8 cellular contexts compared by ENCODE assay signal in genomic region chr6:170291271-170292110, GRCh38. TPM values are rescaled to one million over a fixed set of nuclear protein-coding genes. Genes with fewer than 3 reads are reported as not detected.
DNase-seq lines count a peak whose midpoint lies in the region; ATAC-seq and TF ChIP-seq lines count a peak whose summit lies in the region.

No MANE protein-coding gene starts in this region.

- TF ChIP-seq CTCF in CD14-positive monocyte (IDR thresholded peaks at IDR 0.05) (no peak), gastroesophageal sphincter (IDR thresholded peaks at IDR 0.05) (peak in 1 of 4 experiments; percentile 6), nephron progenitor cell (IDR thresholded peaks at IDR 0.05) (no peak)

- DNase-seq in CD14-positive monocyte (ENCODE audit: low spot score) (peak; percentile 47), HCEC 1CT (peak; percentile 25), NCI-H510A (lab: John Stamatoyannopoulos, UW) (peak; percentile 68), nephron progenitor cell (peak; percentile 76), D341Med (ENCODE audit: low spot score) (no peak), MV-4-11 (lab: John Stamatoyannopoulos, UW) (no peak)

- peak in 1 of 2 donors; percentile 23 for TF ChIP-seq POLR2A in gastroesophageal sphincter (IDR thresholded peaks at IDR 0.05)

- no peak for TF ChIP-seq EP300 in gastroesophageal sphincter (IDR thresholded peaks at IDR 0.05)

- peaks cover 82 to 97% (median 88%) of the 10 kb centered on the region in 3 donors for H3K27me3 Mint-ChIP-seq in CD14-positive monocyte (ENCODE audit: low read depth in 3 of 3)
- peaks cover 55% of the 10 kb centered on the region for H3K27me3 Mint-ChIP-seq in activated T-helper 17 cell treated with anti-CD3 and anti-CD28 coated beads, Interleukin-2, amount 50 U/mL, for 72 hours
- peaks cover 60% of the 10 kb centered on the region for H3K27me3 Mint-ChIP-seq in nephron progenitor cell (ENCODE audit: low read depth, poor library complexity)

- intact Hi-C loops in CD14-positive monocyte (cut with micrococcal nuclease): no loop called here

- WGBS in gastroesophageal sphincter (ENCODE audit: low coverage in 1 of 2), 2 donors: 2 to 12% methylated on average over 6 to 10 of the region's 87 CpGs

- peaks cover 11 to 27% of the 10 kb centered on the region in 2 donors for H3K36me3 Mint-ChIP-seq in CD14-positive monocyte
- H3K36me3 Mint-ChIP-seq in activated T-helper 17 cell treated with anti-CD3 and anti-CD28 coated beads, Interleukin-2, amount 50 U/mL, for 72 hours (ENCODE audit: low read depth): peaks cover 6% of the 10 kb centered on the region
- H3K36me3 Mint-ChIP-seq in nephron progenitor cell (ENCODE audit: low read depth): peaks cover 9% of the 10 kb centered on the region

- H3K27ac Mint-ChIP-seq in CD14-positive monocyte: peak overlapping the region in 1 of 7 donors; percentile 38
- H3K27ac Mint-ChIP-seq in activated T-helper 17 cell treated with anti-CD3 and anti-CD28 coated beads, Interleukin-2, amount 50 U/mL, for 72 hours: peak overlapping the region; percentile 70
- peak overlapping the region; percentile 15 for H3K27ac Mint-ChIP-seq in nephron progenitor cell

- peaks cover 0 to 4% of the 10 kb centered on the region in 2 donors for H3K36me3 ChIP-seq in gastroesophageal sphincter

- H3K9me3 Mint-ChIP-seq in CD14-positive monocyte: peaks cover 0 to 44% (median 21%) of the 10 kb centered on the region in 7 donors
- H3K9me3 Mint-ChIP-seq in activated T-helper 17 cell treated with anti-CD3 and anti-CD28 coated beads, Interleukin-2, amount 50 U/mL, for 72 hours: no peaks in the 10 kb centered on the region
- H3K9me3 Mint-ChIP-seq in nephron progenitor cell: no peaks in the 10 kb centered on the region

- no peaks in the 10 kb centered on the region for H3K9me3 ChIP-seq in gastroesophageal sphincter

- ATAC-seq in activated T-helper 17 cell treated with anti-CD3 and anti-CD28 coated beads, Interleukin-2, amount 50 U/mL, for 72 hours (replicated peaks): peak; percentile 47
- ATAC-seq in gastroesophageal sphincter: peak; percentile 62

- peak overlapping the region in 3 of 4 donors; percentile 72 to 79 (median 74) for H3K27ac ChIP-seq in gastroesophageal sphincter

- peaks cover 99% of the 10 kb centered on the region for H3K27me3 ChIP-seq in gastroesophageal sphincter

- H3K4me1 ChIP-seq in gastroesophageal sphincter: peaks cover 4 to 91% (median 41%) of the 10 kb centered on the region in 3 donors

- H3K4me3 ChIP-seq in gastroesophageal sphincter: peak overlapping the region; percentile 62 to 63

- peaks cover 47% of the 10 kb centered on the region for H3K4me1 Mint-ChIP-seq in CD14-positive monocyte
- peaks cover 18% of the 10 kb centered on the region for H3K4me1 Mint-ChIP-seq in activated T-helper 17 cell treated with anti-CD3 and anti-CD28 coated beads, Interleukin-2, amount 50 U/mL, for 72 hours
- H3K4me1 Mint-ChIP-seq in nephron progenitor cell: peaks cover 62% of the 10 kb centered on the region

- H3K4me3 Mint-ChIP-seq in CD14-positive monocyte (peak overlapping the region; percentile 77 to 87), nephron progenitor cell (peak overlapping the region; percentile 94)
- peak overlapping the region; percentile 88 for H3K4me3 Mint-ChIP-seq in activated T-helper 17 cell treated with anti-CD3 and anti-CD28 coated beads, Interleukin-2, amount 50 U/mL, for 72 hours

RNA-seq across cellular contexts. Expression of gene DLL1, which starts 0.6 kb away (rescaled TPM):
- not detected for polyA plus RNA-seq in CD14-positive monocyte
- total RNA-seq in activated T-helper 17 cell treated with anti-CD3 and anti-CD28 coated beads, Interleukin-2, amount 50 U/mL, for 72 hours: under 1 TPM; 0.11 to 0.56 TPM
- 10 to 100 TPM in 1 of 4 donors, 1 to 10 TPM in 3; 5.3 to 11.8 (median 6.5) TPM for total RNA-seq in gastroesophageal sphincter

RNA-seq across cellular contexts. Expression of gene FAM120B, which starts 15.1 kb away (rescaled TPM):
- 10 to 100 TPM; 11.2 to 20.2 TPM for polyA plus RNA-seq in CD14-positive monocyte
- total RNA-seq in activated T-helper 17 cell treated with anti-CD3 and anti-CD28 coated beads, Interleukin-2, amount 50 U/mL, for 72 hours: 10 to 100 TPM; 22.5 to 27.4 TPM
- total RNA-seq in gastroesophageal sphincter: 10 to 100 TPM; 24.6 to 40.3 (median 31.9) TPM

Comparison
In these comparisons a context has a peak if more than half of its experiments do, and no peak if none do; other contexts are left out.
1. DNase-seq: peak in CD14-positive monocyte (single experiment), HCEC 1CT (single experiment), NCI-H510A (single experiment) and nephron progenitor cell (single experiment); none in D341Med (single experiment) and MV-4-11 (single experiment).
2. RNA of gene DLL1, which starts 0.6 kb away (total RNA-seq): 5.3 to 11.8 TPM in gastroesophageal sphincter; 0.11 to 0.56 TPM in activated T-helper 17 cell treated with anti-CD3 and anti-CD28 coated beads, Interleukin-2, amount 50 U/mL, for 72 hours; every median in the first group is over 4 times any median in the second.
3. Peak in every context shown above with its lines, with median percentiles within 50 percentile points of each other: H3K4me3 Mint-ChIP-seq.